Comparison of ENCODE assay signal across 27 cellular contexts in the genomic region with DNA sequence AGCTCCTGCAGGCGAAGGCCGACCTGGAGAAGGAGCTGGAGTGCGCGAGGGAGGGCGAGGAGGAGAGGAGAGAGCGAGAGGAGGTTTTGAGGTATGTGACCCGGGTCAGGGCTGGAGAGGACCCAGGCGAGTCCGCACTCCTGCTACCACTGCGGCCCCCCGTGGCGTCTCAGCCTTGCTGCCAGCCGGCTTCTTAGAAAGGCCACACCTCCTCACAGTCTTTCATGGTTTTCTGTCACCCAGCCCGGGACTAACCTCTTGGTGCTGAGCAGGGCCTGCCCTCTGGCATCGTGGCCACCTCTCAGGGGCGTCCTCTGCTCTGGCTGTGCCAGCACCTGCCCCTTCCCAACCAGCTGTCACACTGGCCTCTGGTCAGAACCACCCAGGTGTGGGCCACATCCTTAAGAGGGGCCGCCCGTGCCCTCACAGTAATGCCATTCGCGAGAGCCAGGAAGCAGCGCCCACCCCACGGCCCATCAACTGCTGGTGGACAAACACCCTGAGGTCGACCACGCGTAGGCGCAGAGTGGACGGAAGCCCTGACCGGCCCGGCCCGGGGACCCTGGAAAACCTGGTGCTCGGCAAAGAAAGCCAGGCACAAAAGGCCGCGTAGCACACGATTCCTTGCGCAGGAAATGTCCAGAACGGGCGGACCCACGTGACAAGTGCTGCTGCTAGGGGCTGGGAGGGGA.
"Had no signal": no experiment of that assay in that cellular context is flagged by ENCODE, and none has a peak within 500 bp of the region (broad histone marks: within the 10 kb centered on the region; RNA-seq: fewer than 3 reads in every experiment).

No MANE protein-coding gene starts in this region.

- H3K9me3 Mint-ChIP-seq: effector memory CD8-positive, alpha-beta T cell; mesothelial cell of epicardium; naive B cell; natural killer cell treated with Interleukin-12 subunit alpha and Interleukin-12 subunit beta and Interleukin-15 and Interleukin-18, amount 100 ng/mL, for 72 hours; neural crest cell; stimulated activated effector memory CD8-positive, alpha-beta T cell treated with anti-CD3 and anti-CD28 coated beads, Interleukin-12 subunit alpha, Interleukin-12 subunit beta, amount 100 ng/mL, for 72 hours; type B pancreatic cell had no signal

- H3K4me3 Mint-ChIP-seq: effector memory CD8-positive, alpha-beta T cell; mesothelial cell of epicardium; naive B cell; natural killer cell treated with Interleukin-12 subunit alpha and Interleukin-12 subunit beta and Interleukin-15 and Interleukin-18, amount 100 ng/mL, for 72 hours; neural crest cell; stimulated activated effector memory CD8-positive, alpha-beta T cell treated with anti-CD3 and anti-CD28 coated beads, Interleukin-12 subunit alpha, Interleukin-12 subunit beta, amount 100 ng/mL, for 72 hours; type B pancreatic cell had no signal

- H3K27me3 Mint-ChIP-seq: effector memory CD8-positive, alpha-beta T cell; natural killer cell treated with Interleukin-12 subunit alpha and Interleukin-12 subunit beta and Interleukin-15 and Interleukin-18, amount 100 ng/mL, for 72 hours; type B pancreatic cell had no signal

- H3K27ac ChIP-seq: foreskin keratinocyte, gastroesophageal sphincter, heart left ventricle, hepatocyte, left lung, prostate gland, right atrium auricular region, sigmoid colon, stomach, testis, tibial artery, uterus had no signal

- DNase-seq: cortex of kidney; effector memory CD8-positive, alpha-beta T cell; foreskin keratinocyte; left cardiac atrium; left lung; mesenchymal stem cell; mucosa of descending colon; naive B cell; nucleus accumbens; sigmoid colon; stimulated activated CD4-positive, alpha-beta T cell treated with anti-CD3 and anti-CD28 coated beads, Interleukin-2, amount 100 ng/mL, for 24 hours; stimulated activated CD4-positive, alpha-beta T cell treated with anti-CD3 and anti-CD28 coated beads, Interleukin-4, amount 100 ng/mL, for 24 hours; stimulated activated naive CD4-positive, alpha-beta T cell treated with Interleukin-2 at 50 U/mL for 16 hours; stomach; testis; tibial artery; uterus had no signal

- H3K4me1 ChIP-seq: foreskin keratinocyte, gastroesophageal sphincter, left lung, prostate gland, right atrium auricular region, sigmoid colon, stomach, testis, tibial artery, uterus had no signal

- H3K4me1 Mint-ChIP-seq: mesothelial cell of epicardium; neural crest cell; stimulated activated effector memory CD8-positive, alpha-beta T cell treated with anti-CD3 and anti-CD28 coated beads, Interleukin-12 subunit alpha, Interleukin-12 subunit beta, amount 100 ng/mL, for 72 hours had no signal

- H3K27me3 ChIP-seq: foreskin keratinocyte, gastroesophageal sphincter, heart left ventricle, hepatocyte, left lung, right atrium auricular region, sigmoid colon, stomach, testis, tibial artery, uterus had no signal

- H3K27ac Mint-ChIP-seq: effector memory CD8-positive, alpha-beta T cell; mesothelial cell of epicardium; natural killer cell treated with Interleukin-12 subunit alpha and Interleukin-12 subunit beta and Interleukin-15 and Interleukin-18, amount 100 ng/mL, for 72 hours; stimulated activated effector memory CD8-positive, alpha-beta T cell treated with anti-CD3 and anti-CD28 coated beads, Interleukin-12 subunit alpha, Interleukin-12 subunit beta, amount 100 ng/mL, for 72 hours; type B pancreatic cell had no signal

- ATAC-seq: effector memory CD8-positive, alpha-beta T cell; foreskin keratinocyte; left cardiac atrium; left lung; mucosa of descending colon; stimulated activated effector memory CD8-positive, alpha-beta T cell treated with anti-CD3 and anti-CD28 coated beads, Interleukin-12 subunit alpha, Interleukin-12 subunit beta, amount 100 ng/mL, for 72 hours had no signal

- H3K79me2 ChIP-seq: hepatocyte had no signal

- H2AFZ ChIP-seq: hepatocyte had no signal

- H3K4me2 ChIP-seq: hepatocyte had no signal

- H3K4me3 ChIP-seq: gastroesophageal sphincter, heart left ventricle, hepatocyte, left lung, mucosa of descending colon, prostate gland, right atrium auricular region, sigmoid colon, stomach, testis, tibial artery, uterus had no signal

- H3K36me3 ChIP-seq: uterus had no signal

- H3K9me3 ChIP-seq: gastroesophageal sphincter, heart left ventricle, left lung, mucosa of descending colon, prostate gland, right atrium auricular region, sigmoid colon, stomach, testis, tibial artery, uterus had no signal

- H3K36me3 Mint-ChIP-seq: naive B cell; natural killer cell treated with Interleukin-12 subunit alpha and Interleukin-12 subunit beta and Interleukin-15 and Interleukin-18, amount 100 ng/mL, for 72 hours had no signal
